Comparison of ENCODE assay signal across 1 cellular context in genomic region chr17:4073983-4074830, GRCh38.
TF ChIP-seq lines count a peak whose summit lies in the region.

No MANE protein-coding gene starts in this region.

TF ChIP-seq in GM12878, 131 proteins besides CTCF, POLR2A, EP300 and RAD21 (continued from another document and continues in another):
- TF ChIP-seq NFYA (IDR thresholded peaks at IDR 0.05; ENCODE audit: borderline replicate concordance, low read depth, low read length), result no peak
- TF ChIP-seq IRF5 (IDR thresholded peaks at IDR 0.05; ENCODE audit: borderline replicate concordance), result no peak
- no peak for TF ChIP-seq SRF (IDR thresholded peaks at IDR 0.05; ENCODE audit: low read depth in 2 of 2, low read length in 2 of 2)
- TF ChIP-seq BCL3 (IDR thresholded peaks at IDR 0.05; ENCODE audit: borderline replicate concordance, insufficient read depth, low read depth, low read length, poor library complexity, severe bottlenecking), result no peak
- TF ChIP-seq PAX5 (IDR thresholded peaks at IDR 0.05; ENCODE audit: borderline replicate concordance, low read depth, low read length), result peak; percentile 80; the same call in 1 of the 2 replicates
- no peak; the same call in 1 of the 2 replicates for TF ChIP-seq POLR2AphosphoS2 (IDR thresholded peaks at IDR 0.05; ENCODE audit: low read depth, low read length)
- TF ChIP-seq TCF12 (IDR thresholded peaks at IDR 0.05; ENCODE audit: low read depth, low read length), result peak; percentile 30; the same call in 1 of the 2 replicates
- 0 out of 2 replicates have a peak, but pooled peaks have one; percentile 57 for TF ChIP-seq ZBED1 (IDR thresholded peaks at IDR 0.05; ENCODE audit: borderline replicate concordance)
- no peak for TF ChIP-seq PAX8 (IDR thresholded peaks at IDR 0.05)
- peak; percentile 34; the same call in 1 of the 2 replicates for TF ChIP-seq RFX5 (IDR thresholded peaks at IDR 0.05; ENCODE audit: low read depth, low read length)
- TF ChIP-seq USF1 (IDR thresholded peaks at IDR 0.05; ENCODE audit: borderline replicate concordance, extremely low read length, insufficient read depth, low read depth, low read length), result no peak
- TF ChIP-seq ZNF274 (IDR thresholded peaks at IDR 0.05; ENCODE audit: insufficient read depth, insufficient read length), result no peak
- no peak for TF ChIP-seq SUZ12 (IDR thresholded peaks at IDR 0.05; ENCODE audit: unreplicated experiment)
- no peak for TF ChIP-seq TCF3 (IDR thresholded peaks at IDR 0.05; ENCODE audit: borderline replicate concordance, insufficient read depth, low read depth, low read length)
- peak; percentile 61; the same call in 1 of the 2 replicates for TF ChIP-seq MEF2A (IDR thresholded peaks at IDR 0.05; ENCODE audit: insufficient read depth, low read depth, low read length)
- TF ChIP-seq KAT2A (conservative IDR thresholded peaks at IDR 0.05; ENCODE audit: control insufficient read depth, low read depth, low read length), result no peak
- TF ChIP-seq RBBP5 (conservative IDR thresholded peaks at IDR 0.05), result no peak
- peak; percentile 75 for TF ChIP-seq ATF7 (IDR thresholded peaks at IDR 0.05; ENCODE audit: low read depth)
- peak; percentile 85 for TF ChIP-seq EED (IDR thresholded peaks at IDR 0.05; ENCODE audit: low read depth)
- TF ChIP-seq ZZZ3 (IDR thresholded peaks at IDR 0.05; ENCODE audit: control insufficient read depth, insufficient read length, low read depth), result no peak
- TF ChIP-seq CHD1 (IDR thresholded peaks at IDR 0.05; ENCODE audit: low read depth, low read length), result 0 out of 2 replicates have a peak, but pooled peaks have one; percentile 32
- TF ChIP-seq TARDBP (IDR thresholded peaks at IDR 0.05; ENCODE audit: borderline replicate concordance), result no peak
- peak; percentile 62 for TF ChIP-seq PBX3 (IDR thresholded peaks at IDR 0.05; ENCODE audit: insufficient replicate concordance, low read depth, low read length)
- TF ChIP-seq BRCA1 (IDR thresholded peaks at IDR 0.05; ENCODE audit: low read depth, low read length), result no peak
- TF ChIP-seq IRF4 (IDR thresholded peaks at IDR 0.05; ENCODE audit: low read depth, low read length), result peak; percentile 96
- TF ChIP-seq BHLHE40 (IDR thresholded peaks at IDR 0.05; ENCODE audit: borderline replicate concordance in 1 of 2, low read depth in 2 of 2, low read length in 1 of 2), result peak in 1 of 2 experiments; percentile 57; a peak in 2 of 4 replicates
- TF ChIP-seq ZBTB11 (CRISPR knock-in tag; IDR thresholded peaks at IDR 0.05), result no peak
- peak; percentile 89 for TF ChIP-seq PKNOX1 (IDR thresholded peaks at IDR 0.05)
- peak; percentile 70 for TF ChIP-seq POU2F2 (IDR thresholded peaks at IDR 0.05; ENCODE audit: borderline replicate concordance, low read depth, low read length)
- peak; percentile 96 for TF ChIP-seq ESRRA (IDR thresholded peaks at IDR 0.05; ENCODE audit: low read length)
- no peak for TF ChIP-seq ZNF592 (IDR thresholded peaks at IDR 0.05)
- no peak for TF ChIP-seq BMI1 (IDR thresholded peaks at IDR 0.05; ENCODE audit: borderline replicate concordance)
- no peak for TF ChIP-seq ZNF384 (IDR thresholded peaks at IDR 0.05; ENCODE audit: borderline replicate concordance, low read depth, low read length)
- no peak for TF ChIP-seq MYC (IDR thresholded peaks at IDR 0.05; ENCODE audit: insufficient read depth, insufficient read length, insufficient replicate concordance, low read length, severe bottlenecking)
- no peak for TF ChIP-seq SMAD1 (IDR thresholded peaks at IDR 0.05; ENCODE audit: low read depth, partially characterized antibody)
- no peak for TF ChIP-seq SMC3 (IDR thresholded peaks at IDR 0.05; ENCODE audit: borderline replicate concordance, low read length)
- peak; percentile 54 for TF ChIP-seq RELA (IDR thresholded peaks at IDR 0.05; ENCODE audit: borderline replicate concordance, partially characterized antibody)
- TF ChIP-seq SIX5 (IDR thresholded peaks at IDR 0.05; ENCODE audit: low read depth, low read length, severe bottlenecking), result no peak
- no peak for TF ChIP-seq SUPT20H (IDR thresholded peaks at IDR 0.05; ENCODE audit: borderline replicate concordance, control insufficient read depth, low read depth, low read length)
- TF ChIP-seq ATF3 (IDR thresholded peaks at IDR 0.05; ENCODE audit: borderline replicate concordance, extremely low read depth, low read depth, low read length), result no peak
- TF ChIP-seq ZSCAN29 (IDR thresholded peaks at IDR 0.05), result 0 out of 2 replicates have a peak, but pooled peaks have one; percentile 53
- peak; percentile 98 for TF ChIP-seq DPF2 (IDR thresholded peaks at IDR 0.05)
- no peak for TF ChIP-seq ZNF217 (IDR thresholded peaks at IDR 0.05)
- TF ChIP-seq USF2 (IDR thresholded peaks at IDR 0.05; ENCODE audit: borderline replicate concordance, low read depth, low read length), result no peak; the same call in 1 of the 2 replicates
- TF ChIP-seq CHD2 (IDR thresholded peaks at IDR 0.05; ENCODE audit: borderline replicate concordance, low read depth, low read length), result peak; percentile 60
- 0 out of 2 replicates have a peak, but pooled peaks have one; percentile 72 for TF ChIP-seq ASH2L (IDR thresholded peaks at IDR 0.05; ENCODE audit: borderline replicate concordance, low read depth)
- no peak for TF ChIP-seq E4F1 (IDR thresholded peaks at IDR 0.05; ENCODE audit: borderline replicate concordance, partially characterized antibody)
